Comparison of ENCODE assay signal across 19 cellular contexts in the genomic region with DNA sequence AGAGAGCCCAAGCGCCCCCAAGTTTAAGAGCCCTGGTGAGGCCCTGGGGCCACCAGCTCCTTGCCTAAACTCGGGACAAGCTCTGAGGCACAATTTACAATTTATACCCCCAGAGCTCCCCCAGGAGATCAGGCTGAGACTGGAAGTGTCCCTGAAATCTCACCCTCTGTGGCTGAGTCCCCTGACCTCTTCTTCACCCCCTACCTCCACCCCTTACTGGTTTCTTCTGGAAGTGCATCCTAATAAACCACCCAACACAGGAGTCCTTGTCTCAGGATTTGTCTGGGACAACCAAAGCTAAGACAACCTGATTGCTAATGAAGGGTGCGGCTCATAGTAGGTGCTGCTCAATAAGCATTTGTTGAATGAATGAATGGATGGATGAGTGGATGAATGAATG.
DNase-seq lines count a peak whose midpoint lies in the region; ATAC-seq, FAIRE-seq and TF ChIP-seq lines count a peak whose summit lies in the region.
"Had no signal": no experiment of that assay in that cellular context is flagged by ENCODE, and none has a peak within 500 bp of the region (broad histone marks: within the 10 kb centered on the region; RNA-seq: fewer than 3 reads in every experiment).

No MANE protein-coding gene starts in this region.

- no peaks in the 10 kb centered on the region for H3K27me3 ChIP-seq in foreskin keratinocyte
- H3K27me3 ChIP-seq in pancreas, result no peaks in the 10 kb centered on the region
- H3K27me3 ChIP-seq: BLaER1 treated with 17β-estradiol and CSF1 and Interleukin-3, amounts not matched to agents 10 nM and 100 nM; SJSA1 had no signal

- peak overlapping the region; percentile 76 for H3K27ac ChIP-seq in foreskin keratinocyte
- peak overlapping the region in 15 of 21 experiments; percentile 8 to 83 (median 62) for H3K27ac ChIP-seq in skin epidermis
- H3K27ac ChIP-seq in pancreas, result no peak overlapping the region
- H3K27ac ChIP-seq: 22Rv1; BLaER1 treated with 17β-estradiol and CSF1 and Interleukin-3, amounts not matched to agents 10 nM and 100 nM; SJSA1 had no signal

- H3K9me3 ChIP-seq in pancreas, result no peaks in the 10 kb centered on the region
- H3K9me3 ChIP-seq: SJSA1 had no signal

- POLR2A ChIA-PET in MCF 10A (lab: Yijun Ruan, JAX), result interaction anchor here (2.1 to 2.7 kb wide), 3 partner anchors 30 to 34 kb away, joined by 8 to 13 read pairs (median 11); no protein-coding TSS in a partner anchor

- DNase-seq in DMS 273 (lab: John Stamatoyannopoulos, UW; ENCODE audit: unreplicated experiment), result peak; percentile 8
- no peak for DNase-seq in DMS 273 treated with DMSO at 0.1 percent for 48 hours (lab: John Stamatoyannopoulos, UW)
- peak; percentile 3 for DNase-seq in MCF 10A (ENCODE audit: unreplicated experiment)
- DNase-seq in foreskin keratinocyte, result peak in 1 of 2 donors; percentile 7
- no peak for DNase-seq in pancreas
- DNase-seq: DMS53, NCI-H1436 treated with DMSO at 0.1 percent for 48 hours, NCI-H2081, NCI-H2227 treated with DMSO at 0.1 percent for 48 hours, NCI-H524 treated with DMSO at 0.1 percent for 48 hours, OCI-M1, RPMI8226 had no signal

- no peaks in the 10 kb centered on the region for H3K9me3 Mint-ChIP-seq in MCF 10A (ENCODE audit: unreplicated experiment)

- CTCF ChIA-PET in MCF 10A (lab: Yijun Ruan, JAX), result interaction anchor here (0.7 kb wide), 1 partner anchor 1086 kb away, joined by 4 read pairs; no protein-coding TSS in a partner anchor

- no TSS peak for BruUV-seq in MCF 10A (replicated peaks; lab: Mats Ljungman, UMichigan)

- no peaks in the 10 kb centered on the region for H3K27me3 Mint-ChIP-seq in MCF 10A (ENCODE audit: insufficient read depth, unreplicated experiment)

- peaks cover 17% of the 10 kb centered on the region for H3K4me1 Mint-ChIP-seq in MCF 10A (ENCODE audit: insufficient read depth, unreplicated experiment)

- peak; percentile 10 for ATAC-seq in foreskin keratinocyte
- ATAC-seq in GM19397 (IDR thresholded peaks at IDR 0.05; ENCODE audit: unreplicated experiment), result no peak
- no peak for ATAC-seq in pancreas
- ATAC-seq in HG03439 (IDR thresholded peaks at IDR 0.05; ENCODE audit: unreplicated experiment), result no peak

- intact Hi-C loops in MCF 10A (cut with micrococcal nuclease) (no loop called here), pancreas (cut with DNase I) (no loop called here)

- H3K4me3 Mint-ChIP-seq in MCF 10A (ENCODE audit: unreplicated experiment), result no peak overlapping the region

- no peak overlapping the region for H3K4me3 ChIP-seq in skin epidermis
- no peak overlapping the region for H3K4me3 ChIP-seq in pancreas
- H3K4me3 ChIP-seq: BLaER1 treated with 17β-estradiol and CSF1 and Interleukin-3, amounts not matched to agents 10 nM and 100 nM; SJSA1 had no signal

- WGBS in pancreas, 2 donors, result 81 to 88% methylated on average over 3 of the region's 3 CpGs

- no peak overlapping the region for H3K27ac Mint-ChIP-seq in MCF 10A (ENCODE audit: low read depth, unreplicated experiment)

- TF ChIP-seq CTCF in MCF 10A (IDR thresholded peaks at IDR 0.05; ENCODE audit: unreplicated experiment), result no peak
- peak; percentile 33 for TF ChIP-seq CTCF in foreskin keratinocyte (conservative IDR thresholded peaks at IDR 0.05)
- TF ChIP-seq CTCF in pancreas (IDR thresholded peaks at IDR 0.05), result no peak

- no peaks in the 10 kb centered on the region for H3K36me3 ChIP-seq in pancreas
- H3K36me3 ChIP-seq: BLaER1 treated with 17β-estradiol and CSF1 and Interleukin-3, amounts not matched to agents 10 nM and 100 nM; SJSA1 had no signal

- H3K36me3 Mint-ChIP-seq in MCF 10A (ENCODE audit: insufficient read depth, unreplicated experiment), result no peaks in the 10 kb centered on the region

- no peak for FAIRE-seq in pancreas (lab: Jason Lieb, UNC)
- FAIRE-seq: GM12892 had no signal

- H3K4me1 ChIP-seq in foreskin keratinocyte (peaks cover 13% of the 10 kb centered on the region), pancreas (no peaks in the 10 kb centered on the region)
- H3K4me1 ChIP-seq: BLaER1 treated with 17β-estradiol and CSF1 and Interleukin-3, amounts not matched to agents 10 nM and 100 nM; SJSA1 had no signal

Comparison
In these comparisons a context has a peak if more than half of its experiments do, and no peak if none do; other contexts are left out.
1. DNase-seq: peak in DMS 273 (single experiment) and MCF 10A (single experiment); none in DMS 273 treated with DMSO at 0.1 percent for 48 hours (single experiment) and pancreas (0 of 6).
2. H3K27ac ChIP-seq: peak in foreskin keratinocyte (single experiment) and skin epidermis (15 of 21); none in pancreas (0 of 4).